23 cellular contexts compared by ENCODE assay signal in genomic region chr7:64114791-64115190, GRCh38.
A peak's percentile ranks its signal among the peaks of the same experiment; 100 is the strongest.
DNase-seq lines count a peak whose midpoint lies in the region; ATAC-seq and TF ChIP-seq lines count a peak whose summit lies in the region.
"Had no signal": no experiment of that assay in that cellular context is flagged by ENCODE, and none has a peak within 500 bp of the region (broad histone marks: within the 10 kb centered on the region; RNA-seq: fewer than 3 reads in every experiment).

No MANE protein-coding gene starts in this region.

- peak; percentile 71 for DNase-seq in cardiac septum (ENCODE audit: low spot score)
- DNase-seq in heart right ventricle, result no peak
- peak; percentile 86 for DNase-seq in mesenteric fat pad (ENCODE audit: low spot score)
- peak in 1 of 2 donors; percentile 51 for DNase-seq in aorta
- DNase-seq in left lobe of liver (ENCODE audit: low spot score), result no peak
- DNase-seq: AML-193; CD4-positive, alpha-beta memory T cell; CD4-positive, CD25-positive, alpha-beta regulatory T cell; CD8-positive, alpha-beta memory T cell; COR-L47; DMS 273 treated with DMSO at 0.1 percent for 48 hours; DMS153; DMS53; DMS79; DND-41; EL; GDM1 had no signal

- H3K9me3 ChIP-seq in heart right ventricle (peaks cover 0 to 46% (median 0%) of the 10 kb centered on the region in 11 donors), aorta (ENCODE audit: control insufficient read depth, low read length) (peaks cover 5% of the 10 kb centered on the region)

- no peak overlapping the region for H3K4me3 ChIP-seq in heart right ventricle
- no peak overlapping the region for H3K4me3 ChIP-seq in aorta (ENCODE audit: low read length in 2 of 2)
- H3K4me3 ChIP-seq: A549; BLaER1 treated with 17β-estradiol and CSF1 and Interleukin-3, amounts not matched to agents 10 nM and 100 nM; GM12878 had no signal

- intact Hi-C loops in cardiac septum (cut with DNase I) (no loop called here), heart right ventricle (cut with DNase I) (no loop called here), aorta (cut with DNase I) (no loop called here)

- no peak for TF ChIP-seq CTCF in heart right ventricle (IDR thresholded peaks at IDR 0.05)

- no peaks in the 10 kb centered on the region for H3K27me3 ChIP-seq in heart right ventricle
- no peaks in the 10 kb centered on the region for H3K27me3 ChIP-seq in aorta (ENCODE audit: control insufficient read depth in 1 of 2, insufficient read depth in 2 of 2, low read length in 1 of 2)
- H3K27me3 ChIP-seq: BLaER1 treated with 17β-estradiol and CSF1 and Interleukin-3, amounts not matched to agents 10 nM and 100 nM had no signal

- H3K36me3 ChIP-seq in heart right ventricle (no peaks in the 10 kb centered on the region), aorta (ENCODE audit: control insufficient read depth in 1 of 2, insufficient read depth in 2 of 2, low read length in 1 of 2) (no peaks in the 10 kb centered on the region)
- H3K36me3 ChIP-seq: BLaER1 treated with 17β-estradiol and CSF1 and Interleukin-3, amounts not matched to agents 10 nM and 100 nM had no signal

- H3K27ac ChIP-seq in heart right ventricle (no peak overlapping the region), aorta (ENCODE audit: low read depth in 1 of 2, low read length in 2 of 2) (no peak overlapping the region)
- H3K27ac ChIP-seq: 22Rv1; A549; BLaER1 treated with 17β-estradiol and CSF1 and Interleukin-3, amounts not matched to agents 10 nM and 100 nM; C4-2B had no signal

- no peak for ATAC-seq in heart right ventricle
- ATAC-seq in aorta (ENCODE audit: low FRiP score), result peak; percentile 34
- no peak for ATAC-seq in left lobe of liver
- ATAC-seq in GM19452 (IDR thresholded peaks at IDR 0.05; ENCODE audit: unreplicated experiment), result no peak
- ATAC-seq: A549, GM12878 had no signal

- WGBS in heart right ventricle, 2 donors, result 92 to 96% methylated on average over 9 of the region's 9 CpGs
- WGBS in aorta, 2 donors, result 95 to 96% methylated on average over 9 of the region's 9 CpGs

- H3K4me1 ChIP-seq in heart right ventricle (no peaks in the 10 kb centered on the region), aorta (ENCODE audit: control insufficient read depth in 1 of 2, insufficient read depth in 2 of 2, low read length in 2 of 2) (no peaks in the 10 kb centered on the region)
- H3K4me1 ChIP-seq: A549; BLaER1 treated with 17β-estradiol and CSF1 and Interleukin-3, amounts not matched to agents 10 nM and 100 nM had no signal

Comparison
In these comparisons a context has a peak if more than half of its experiments do, and no peak if none do; other contexts are left out.
1. DNase-seq: peak in cardiac septum (single experiment) and mesenteric fat pad (single experiment); none in heart right ventricle (0 of 2) and left lobe of liver (single experiment).